ENCODE assay signal across 27 cellular contexts in the genomic region with DNA sequence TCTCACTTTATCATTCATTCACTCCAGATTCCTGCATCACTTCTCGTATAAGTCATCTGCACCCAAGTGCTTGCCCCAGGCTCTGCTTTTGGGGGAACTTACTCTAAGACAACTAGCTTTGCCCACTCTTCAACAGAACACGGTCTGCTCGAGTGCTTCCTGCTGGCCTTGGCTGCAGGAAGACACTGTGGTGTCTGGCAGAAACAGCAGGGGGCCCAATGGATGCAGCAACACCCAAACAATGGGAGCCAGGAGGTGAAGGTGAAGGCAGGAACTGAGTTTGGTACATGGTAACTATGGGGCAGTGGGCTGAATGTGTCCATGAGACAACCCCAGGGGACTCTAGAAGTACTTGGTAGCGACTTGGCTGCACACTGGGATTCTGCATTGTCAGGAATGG.
"Had no signal": no experiment of that assay in that cellular context is flagged by ENCODE, and none has a peak within 500 bp of the region (broad histone marks: within the 10 kb centered on the region; RNA-seq: fewer than 3 reads in every experiment).

No MANE protein-coding gene starts in this region.

- H3K36me3 Mint-ChIP-seq: activated CD4-positive, alpha-beta memory T cell treated with anti-CD3 and anti-CD28 coated beads for 36 hours; activated naive CD8-positive, alpha-beta T cell treated with anti-CD3 and anti-CD28 coated beads for 36 hours; brain; memory B cell; naive thymus-derived CD8-positive, alpha-beta T cell; neural progenitor cell had no signal

- H3K4me3 ChIP-seq: adrenal gland, gastrocnemius medialis, skin epidermis, testis, transverse colon had no signal

- H3K4me3 Mint-ChIP-seq: activated CD4-positive, alpha-beta memory T cell treated with anti-CD3 and anti-CD28 coated beads for 36 hours; activated CD4-positive, alpha-beta T cell treated with anti-CD3 and anti-CD28 coated beads, Interleukin-2, amount 10 ng/mL, durations not matched to agents 24 days and 14 days; activated naive CD4-positive, alpha-beta T cell treated with anti-CD3 and anti-CD28 coated beads for 36 hours; activated naive CD8-positive, alpha-beta T cell treated with anti-CD3 and anti-CD28 coated beads for 36 hours; activated T-helper 1 cell treated with anti-CD3 and anti-CD28 coated beads, Interleukin-12 subunit alpha, Interleukin-12 subunit beta, Interleukin-2, Interleukin-4 antibody, amounts not matched to agents 30 ng/mL and 10 ng/mL and 1 ng/mL, durations not matched to agents 14 hours and 24 hours and 36 hours; memory B cell had no signal

- H3K27me3 Mint-ChIP-seq: brain had no signal

- H2AFZ ChIP-seq: neural progenitor cell had no signal

- H3K9me3 ChIP-seq: adrenal gland, ascending aorta, gastrocnemius medialis, testis, transverse colon had no signal

- H3K27me3 ChIP-seq: ascending aorta, dorsolateral prefrontal cortex, testis had no signal

- H3K27ac ChIP-seq: adrenal gland, ascending aorta, coronary artery, dorsolateral prefrontal cortex, gastrocnemius medialis, neural progenitor cell, skin epidermis, testis, transverse colon had no signal

- H3K9me3 Mint-ChIP-seq: activated CD4-positive, alpha-beta memory T cell treated with anti-CD3 and anti-CD28 coated beads for 36 hours; activated CD4-positive, alpha-beta T cell treated with anti-CD3 and anti-CD28 coated beads, Interleukin-2, amount 10 ng/mL, durations not matched to agents 24 days and 14 days; activated naive CD4-positive, alpha-beta T cell treated with anti-CD3 and anti-CD28 coated beads for 36 hours; activated naive CD8-positive, alpha-beta T cell treated with anti-CD3 and anti-CD28 coated beads for 36 hours; activated T-helper 1 cell treated with anti-CD3 and anti-CD28 coated beads, Interleukin-12 subunit alpha, Interleukin-12 subunit beta, Interleukin-2, Interleukin-4 antibody, amounts not matched to agents 30 ng/mL and 10 ng/mL and 1 ng/mL, durations not matched to agents 14 hours and 24 hours and 36 hours; brain; memory B cell; naive thymus-derived CD8-positive, alpha-beta T cell; neural progenitor cell had no signal

- H3K36me3 ChIP-seq: adrenal gland, ascending aorta, gastrocnemius medialis, neural progenitor cell, transverse colon had no signal

- H3K27ac Mint-ChIP-seq: activated CD4-positive, alpha-beta memory T cell treated with anti-CD3 and anti-CD28 coated beads for 36 hours; activated CD4-positive, alpha-beta T cell treated with anti-CD3 and anti-CD28 coated beads, Interleukin-2, amount 10 ng/mL, durations not matched to agents 24 days and 14 days; activated naive CD4-positive, alpha-beta T cell treated with anti-CD3 and anti-CD28 coated beads for 36 hours; activated naive CD8-positive, alpha-beta T cell treated with anti-CD3 and anti-CD28 coated beads for 36 hours; activated T-helper 1 cell treated with anti-CD3 and anti-CD28 coated beads, Interleukin-12 subunit alpha, Interleukin-12 subunit beta, Interleukin-2, Interleukin-4 antibody, amounts not matched to agents 30 ng/mL and 10 ng/mL and 1 ng/mL, durations not matched to agents 14 hours and 24 hours and 36 hours; brain; memory B cell; neural progenitor cell had no signal

- DNase-seq: activated CD4-positive, alpha-beta memory T cell treated with anti-CD3 and anti-CD28 coated beads for 36 hours; activated CD4-positive, alpha-beta T cell treated with anti-CD3 and anti-CD28 coated beads, Interleukin-2, amount 10 ng/mL, durations not matched to agents 24 days and 14 days; activated CD8-positive, alpha-beta memory T cell treated with anti-CD3 and anti-CD28 coated beads, Interleukin-2, amount 50 U/mL, for 4 hours; activated effector memory CD4-positive, alpha-beta T cell treated with anti-CD3 and anti-CD28 coated beads, Interleukin-2, amount 50 U/mL, for 16 hours; activated naive CD4-positive, alpha-beta T cell treated with anti-CD3 and anti-CD28 coated beads for 36 hours; activated naive CD8-positive, alpha-beta T cell treated with anti-CD3 and anti-CD28 coated beads for 36 hours; activated T-cell treated with anti-CD3 and anti-CD28 coated beads, Interleukin-2, amount 50 U/mL, for 1 hour; adrenal gland; dorsolateral prefrontal cortex; effector memory CD4-positive, alpha-beta T cell; erythroblast; gastrocnemius medialis; glutamatergic neuron; left cardiac atrium; naive thymus-derived CD8-positive, alpha-beta T cell; stimulated activated CD4-positive, alpha-beta T cell treated with anti-CD3 and anti-CD28 coated beads, Interleukin-12 subunit alpha, Interleukin-12 subunit beta, amount 100 ng/mL, for 4 hours; stimulated activated CD4-positive, alpha-beta T cell treated with anti-CD3 and anti-CD28 coated beads, Interleukin-4, amount 100 ng/mL, for 1 hour; stimulated activated naive CD8-positive, alpha-beta T cell treated with anti-CD3 and anti-CD28 coated beads, Interleukin-15, Interleukin-2, amounts not matched to agents 100 U/mL and 50 U/mL, for 24 hours; testis; transverse colon had no signal

- H3K4me1 ChIP-seq: testis had no signal

- ATAC-seq: gastrocnemius medialis; naive thymus-derived CD8-positive, alpha-beta T cell; stimulated activated naive CD8-positive, alpha-beta T cell treated with anti-CD3 and anti-CD28 coated beads, Interleukin-15, Interleukin-2, amounts not matched to agents 100 U/mL and 50 U/mL, for 24 hours had no signal

- H3K9ac ChIP-seq: neural progenitor cell had no signal
